ENCODE assay signal across 8 cellular contexts in genomic region chr3:167684389-167684993, GRCh38. TPM values are rescaled to one million over a fixed set of nuclear protein-coding genes. Genes with fewer than 3 reads are reported as not detected.
DNase-seq lines count a peak whose midpoint lies in the region; ATAC-seq and TF ChIP-seq lines count a peak whose summit lies in the region.

No MANE protein-coding gene starts in this region.

- peak; percentile 90 for TF ChIP-seq CTCF in Calu3 (IDR thresholded peaks at IDR 0.05; ENCODE audit: unreplicated experiment)

- peaks cover 17% of the 10 kb centered on the region for H3K36me3 Mint-ChIP-seq in Calu3 (ENCODE audit: insufficient read depth, unreplicated experiment)

- CTCF ChIA-PET in Calu3 (lab: Charles Lee) = interaction anchor here (1.5 to 1.8 kb wide), 3 partner anchors 9 to 304 kb away, joined by 5 to 9 read pairs (median 5); partner anchors contain the start of genes SERPINI1 and ZBBX

- no peaks in the 10 kb centered on the region for H3K9me3 Mint-ChIP-seq in Calu3 (ENCODE audit: low read depth, unreplicated experiment)

- no peak overlapping the region for H3K4me3 Mint-ChIP-seq in Calu3 (ENCODE audit: low read depth, unreplicated experiment)

- peaks cover 6% of the 10 kb centered on the region for H3K4me1 Mint-ChIP-seq in Calu3 (ENCODE audit: low read depth, unreplicated experiment)

- BruUV-seq in Calu3 (replicated peaks; lab: Mats Ljungman, UMichigan) = no TSS peak

- no peaks in the 10 kb centered on the region for H3K27me3 Mint-ChIP-seq in Calu3 (ENCODE audit: unreplicated experiment)

- no peak overlapping the region for H3K27ac Mint-ChIP-seq in Calu3 (ENCODE audit: unreplicated experiment)

- DNase-seq in Calu3 (peak; percentile 84), NCI-H446 treated with DMSO at 0.1 percent for 48 hours (lab: John Stamatoyannopoulos, UW) (peak; percentile 3), fibroblast of peridontal ligament (ENCODE audit: extremely low read depth) (peak; percentile 73), non-pigmented ciliary epithelial cell (ENCODE audit: low read depth) (peak; percentile 19), 8988T (no peak)
- DNase-seq in activated CD4-positive, alpha-beta T cell treated with anti-CD3 and anti-CD28 coated beads for 48 hours = peak; percentile 44

- intact Hi-C loops in Calu3 (cut with micrococcal nuclease; ENCODE audit: unreplicated experiment) = loop anchor here (1.0 to 5.0 kb wide), 3 partner anchors 198 to 304 kb away; partner anchors contain the start of gene ZBBX

- ATAC-seq in GM19023 (IDR thresholded peaks at IDR 0.05; ENCODE audit: unreplicated experiment) = peak; percentile 80
- peak; percentile 89 for ATAC-seq in HG03159 (IDR thresholded peaks at IDR 0.05; ENCODE audit: unreplicated experiment)

RNA-seq across cellular contexts. Expression of gene WDR49, which starts 30.7 kb away (rescaled TPM):
- total RNA-seq in Calu3 (2022) = 1.4 and 2.2 TPM in 2 replicates

RNA-seq across cellular contexts. Expression of gene PDCD10, which starts 50.2 kb away (rescaled TPM):
- 117 and 120 TPM in 2 replicates for total RNA-seq in Calu3 (2022)

RNA-seq across cellular contexts. Expression of gene SERPINI1, which starts 51.0 kb away (rescaled TPM):
- total RNA-seq in Calu3 (2022) = 1.9 and 2.2 TPM in 2 replicates
